In genomic region chr22:20015187-20015625, GRCh38 we compare ENCODE assay signal across 11 cellular contexts. TPM values are rescaled to one million over a fixed set of nuclear protein-coding genes. Genes with fewer than 3 reads are reported as not detected.
A peak's percentile ranks its signal among the peaks of the same experiment; 100 is the strongest.
DNase-seq lines count a peak whose midpoint lies in the region; ATAC-seq and TF ChIP-seq lines count a peak whose summit lies in the region.
"Had no signal": no experiment of that assay in that cellular context is flagged by ENCODE, and none has a peak within 500 bp of the region (broad histone marks: within the 10 kb centered on the region; RNA-seq: fewer than 3 reads in every experiment).

No MANE protein-coding gene starts in this region.

- no peak overlapping the region for H2AFZ ChIP-seq in OCI-LY7 (ENCODE audit: low read length)

- H3K9me2 ChIP-seq in OCI-LY7 (ENCODE audit: insufficient read depth, low read length) = no peaks in the 10 kb centered on the region

- H3K36me3 Mint-ChIP-seq in activated T-cell treated with anti-CD3 and anti-CD28 coated beads, Interleukin-2, amount 50 U/mL, for 4 hours (ENCODE audit: insufficient read depth) = no peaks in the 10 kb centered on the region
- no peaks in the 10 kb centered on the region for H3K36me3 Mint-ChIP-seq in immature natural killer cell
- no peaks in the 10 kb centered on the region for H3K36me3 Mint-ChIP-seq in stimulated activated effector memory CD8-positive, alpha-beta T cell treated with anti-CD3 and anti-CD28 coated beads, Interleukin-12 subunit alpha, Interleukin-12 subunit beta, amount 100 ng/mL, for 72 hours

- H3K9me3 Mint-ChIP-seq in activated T-cell treated with anti-CD3 and anti-CD28 coated beads, Interleukin-2, amount 50 U/mL, for 4 hours = no peaks in the 10 kb centered on the region
- H3K9me3 Mint-ChIP-seq in immature natural killer cell = no peaks in the 10 kb centered on the region
- H3K9me3 Mint-ChIP-seq in stimulated activated effector memory CD8-positive, alpha-beta T cell treated with anti-CD3 and anti-CD28 coated beads, Interleukin-12 subunit alpha, Interleukin-12 subunit beta, amount 100 ng/mL, for 72 hours = no peaks in the 10 kb centered on the region

- TF ChIP-seq POLR2A in suprapubic skin (IDR thresholded peaks at IDR 0.05) = no peak

- H3K4me3 ChIP-seq in OCI-LY7 (ENCODE audit: low read depth, low read length, poor library complexity, severe bottlenecking) (no peak overlapping the region), suprapubic skin (no peak overlapping the region), coronary artery (no peak overlapping the region)

- peaks cover 14% of the 10 kb centered on the region for H3K4me1 Mint-ChIP-seq in activated T-cell treated with anti-CD3 and anti-CD28 coated beads, Interleukin-2, amount 50 U/mL, for 4 hours (ENCODE audit: low read depth)
- H3K4me1 Mint-ChIP-seq in immature natural killer cell = peaks cover 42 to 53% of the 10 kb centered on the region in 2 donors
- H3K4me1 Mint-ChIP-seq in stimulated activated effector memory CD8-positive, alpha-beta T cell treated with anti-CD3 and anti-CD28 coated beads, Interleukin-12 subunit alpha, Interleukin-12 subunit beta, amount 100 ng/mL, for 72 hours = peaks cover 21% of the 10 kb centered on the region

- CTCF ChIA-PET in OCI-LY7 (lab: Charles Lee; ENCODE audit: unreplicated experiment) = no interaction called here

- POLR2A ChIA-PET in OCI-LY7 (lab: Charles Lee) = interaction anchor here (0.6 kb wide), 1 partner anchor 64 kb away, joined by 3 read pairs; no protein-coding TSS in a partner anchor

- H3K4me1 ChIP-seq in OCI-LY7 (ENCODE audit: insufficient read depth, low read length, poor library complexity, severe bottlenecking) = peaks cover 16% of the 10 kb centered on the region
- H3K4me1 ChIP-seq in suprapubic skin = peaks cover 27% of the 10 kb centered on the region

- BruUV-seq in OCI-LY7 (replicated peaks; lab: Mats Ljungman, UMichigan) = no TSS peak

- H4K20me1 ChIP-seq in OCI-LY7 (ENCODE audit: insufficient read depth, low read length) = no peaks in the 10 kb centered on the region

- H3K9me3 ChIP-seq in OCI-LY7 (ENCODE audit: low read length) (no peaks in the 10 kb centered on the region), suprapubic skin (no peaks in the 10 kb centered on the region)

- TF ChIP-seq CTCF in OCI-LY7 (conservative IDR thresholded peaks at IDR 0.05; ENCODE audit: low read length) = no peak
- no peak for TF ChIP-seq CTCF in suprapubic skin (IDR thresholded peaks at IDR 0.05)
- no peak for TF ChIP-seq CTCF in coronary artery (IDR thresholded peaks at IDR 0.05)

- no peak for TF ChIP-seq EP300 in suprapubic skin (IDR thresholded peaks at IDR 0.05)

- WGBS in suprapubic skin = 94% methylated on average over 10 of the region's 10 CpGs

- no peaks in the 10 kb centered on the region for H3K79me2 ChIP-seq in OCI-LY7 (ENCODE audit: insufficient read depth, low read depth, low read length)

- intact Hi-C loops in OCI-LY7 (cut with micrococcal nuclease; ENCODE audit: unreplicated experiment) = no loop called here

- H3K4me2 ChIP-seq in OCI-LY7 (ENCODE audit: low read length) = 0 out of 2 replicates have a peak overlapping the region, but pooled peaks have one; percentile 98

- peak overlapping the region; percentile 59 for H3K4me3 Mint-ChIP-seq in activated T-cell treated with anti-CD3 and anti-CD28 coated beads, Interleukin-2, amount 50 U/mL, for 4 hours
- peak overlapping the region; percentile 71 to 85 (median 75) for H3K4me3 Mint-ChIP-seq in immature natural killer cell
- peak overlapping the region; percentile 50 for H3K4me3 Mint-ChIP-seq in stimulated activated effector memory CD8-positive, alpha-beta T cell treated with anti-CD3 and anti-CD28 coated beads, Interleukin-12 subunit alpha, Interleukin-12 subunit beta, amount 100 ng/mL, for 72 hours

- no peak overlapping the region for H3K27ac ChIP-seq in OCI-LY7 (ENCODE audit: low read depth, low read length, poor library complexity, severe bottlenecking)
- H3K27ac ChIP-seq in suprapubic skin = no peak overlapping the region
- H3K27ac ChIP-seq in coronary artery = no peak overlapping the region
- H3K27ac ChIP-seq: WERI-Rb-1 had no signal

- ATAC-seq in activated T-cell treated with anti-CD3 and anti-CD28 coated beads, Interleukin-2, amount 50 U/mL, for 4 hours = no peak
- no peak for ATAC-seq in stimulated activated effector memory CD8-positive, alpha-beta T cell treated with anti-CD3 and anti-CD28 coated beads, Interleukin-12 subunit alpha, Interleukin-12 subunit beta, amount 100 ng/mL, for 72 hours

- no peaks in the 10 kb centered on the region for H3K27me3 Mint-ChIP-seq in activated T-cell treated with anti-CD3 and anti-CD28 coated beads, Interleukin-2, amount 50 U/mL, for 4 hours (ENCODE audit: low read depth)
- peaks cover 0 to 2% (median 0%) of the 10 kb centered on the region in 3 donors for H3K27me3 Mint-ChIP-seq in immature natural killer cell (ENCODE audit: low read depth in 3 of 3)

- no peak for DNase-seq in activated T-cell treated with anti-CD3 and anti-CD28 coated beads, Interleukin-2, amount 50 U/mL, for 4 hours
- DNase-seq in activated T-cell treated with anti-CD3 and anti-CD28 coated beads for 4 hours (no peak), OCI-LY7 (ENCODE audit: low spot score) (no peak), immature natural killer cell (no peak), suprapubic skin (ENCODE audit: low spot score in 2 of 2) (no peak), kidney tubule cell (ENCODE audit: low spot score) (no peak), coronary artery (ENCODE audit: low spot score) (no peak)
- no peak for DNase-seq in stimulated activated effector memory CD8-positive, alpha-beta T cell treated with anti-CD3 and anti-CD28 coated beads, Interleukin-12 subunit alpha, Interleukin-12 subunit beta, amount 100 ng/mL, for 72 hours (ENCODE audit: low spot score in 2 of 2)
- DNase-seq: NCI-H510A treated with DMSO at 0.1 percent for 48 hours, SHP77, WERI-Rb-1 had no signal

- H3K36me3 ChIP-seq in OCI-LY7 (ENCODE audit: insufficient read depth, low read length) (no peaks in the 10 kb centered on the region), suprapubic skin (no peaks in the 10 kb centered on the region)

- no peak overlapping the region for H3K27ac Mint-ChIP-seq in immature natural killer cell
- H3K27ac Mint-ChIP-seq in stimulated activated effector memory CD8-positive, alpha-beta T cell treated with anti-CD3 and anti-CD28 coated beads, Interleukin-12 subunit alpha, Interleukin-12 subunit beta, amount 100 ng/mL, for 72 hours = no peak overlapping the region

- H3K27me3 ChIP-seq in suprapubic skin = no peaks in the 10 kb centered on the region

RNA-seq across cellular contexts. Expression of gene ARVCF, which starts 1.4 kb away (rescaled TPM):
- 1 to 10 TPM; 2.3 to 3.6 (median 2.8) TPM for total RNA-seq in activated T-cell treated with anti-CD3 and anti-CD28 coated beads, Interleukin-2, amount 50 U/mL, for 4 hours
- 1.8 and 2.9 TPM in 2 replicates for total RNA-seq in OCI-LY7 (2014; rRNA removed; shearing (Covaris generic))
- total RNA-seq in OCI-LY7 (2022) (3.8 and 3.9 TPM in 2 replicates), suprapubic skin (10 to 100 TPM; 22.9 to 38.4 (median 26.0) TPM)
- polyA plus RNA-seq in immature natural killer cell = 10 to 100 TPM in 1 of 3 donors, 1 to 10 TPM in 2; 5.3 to 15.9 (median 5.3) TPM

RNA-seq across cellular contexts. Expression of gene TANGO2, which starts 5.7 kb away (rescaled TPM):
- total RNA-seq in activated T-cell treated with anti-CD3 and anti-CD28 coated beads, Interleukin-2, amount 50 U/mL, for 4 hours = 10 to 100 TPM; 23.1 to 26.8 (median 25.3) TPM
- total RNA-seq in OCI-LY7 (2014; rRNA removed; shearing (Covaris generic)) = 12.3 and 18.3 TPM in 2 replicates
- total RNA-seq in OCI-LY7 (2022) = 23.3 and 25.0 TPM in 2 replicates
- 10 to 100 TPM; 43.3 to 68.6 (median 56.6) TPM for polyA plus RNA-seq in immature natural killer cell
- total RNA-seq in suprapubic skin = 10 to 100 TPM; 23.1 to 31.9 (median 26.8) TPM

Comparison
In these comparisons a context has a peak if more than half of its experiments do, and no peak if none do; other contexts are left out.
1. RNA of gene ARVCF, which starts 1.4 kb away (total RNA-seq): 22.9 to 38.4 TPM in suprapubic skin; 1.8 to 3.9 TPM in OCI-LY7 and 2.3 to 3.6 TPM in activated T-cell treated with anti-CD3 and anti-CD28 coated beads, Interleukin-2, amount 50 U/mL, for 4 hours; every median in the first group is over 4 times any median in the second.
2. Peak in every context shown above with its lines, with median percentiles within 50 percentile points of each other: H3K4me3 Mint-ChIP-seq.